Comparison of ENCODE assay signal across 10 cellular contexts in genomic region chr13:48561461-48562224, GRCh38. TPM values are rescaled to one million over a fixed set of nuclear protein-coding genes. Genes with fewer than 3 reads are reported as not detected.
DNase-seq lines count a peak whose midpoint lies in the region; ATAC-seq and TF ChIP-seq lines count a peak whose summit lies in the region.
"Had no signal": no experiment of that assay in that cellular context is flagged by ENCODE, and none has a peak within 500 bp of the region (broad histone marks: within the 10 kb centered on the region; RNA-seq: fewer than 3 reads in every experiment).

No MANE protein-coding gene starts in this region.

- H3K4me3 ChIP-seq in mesendoderm (ENCODE audit: low read length): no peak overlapping the region

- H3K27ac ChIP-seq in mesendoderm (ENCODE audit: low read depth, low read length): no peak overlapping the region

- no peak overlapping the region for H2BK5ac ChIP-seq in mesendoderm (ENCODE audit: low read length)

- H3K27ac Mint-ChIP-seq in activated naive CD4-positive, alpha-beta T cell treated with anti-CD3 and anti-CD28 coated beads, Interleukin-2, amount 10 ng/mL, durations not matched to agents 7 days and 5 days: peak overlapping the region; percentile 89
- no peak overlapping the region for H3K27ac Mint-ChIP-seq in activated naive CD4-positive, alpha-beta T cell treated with anti-CD3 and anti-CD28 coated beads for 36 hours
- H3K27ac Mint-ChIP-seq in T-helper 17 cell: peak overlapping the region; percentile 16

- H3K9me3 ChIP-seq in T-helper 17 cell (ENCODE audit: control insufficient read depth, low read length, poor library complexity, severe bottlenecking): no peaks in the 10 kb centered on the region
- H3K9me3 ChIP-seq: BE2C had no signal

- no peak overlapping the region for H2BK120ac ChIP-seq in mesendoderm (ENCODE audit: low read depth, low read length)

- H3K36me3 ChIP-seq in mesendoderm (ENCODE audit: control insufficient read depth, insufficient read depth, low read length): no peaks in the 10 kb centered on the region
- H3K36me3 ChIP-seq: BE2C had no signal

- no peak overlapping the region for H3K9ac ChIP-seq in mesendoderm (ENCODE audit: low read length)

- H3K79me2 ChIP-seq in mesendoderm (ENCODE audit: control insufficient read depth, insufficient read depth, low read length): no peaks in the 10 kb centered on the region

- H3K4me1 Mint-ChIP-seq in activated naive CD4-positive, alpha-beta T cell treated with anti-CD3 and anti-CD28 coated beads, Interleukin-2, amount 10 ng/mL, durations not matched to agents 7 days and 5 days: peaks cover 72% of the 10 kb centered on the region
- peaks cover 23% of the 10 kb centered on the region for H3K4me1 Mint-ChIP-seq in activated naive CD4-positive, alpha-beta T cell treated with anti-CD3 and anti-CD28 coated beads for 36 hours (ENCODE audit: low read depth)
- H3K4me1 Mint-ChIP-seq in T-helper 17 cell: peaks cover 43% of the 10 kb centered on the region

- ATAC-seq in HG03159 (IDR thresholded peaks at IDR 0.05; ENCODE audit: unreplicated experiment) (peak; percentile 27), T-helper 17 cell (peak; percentile 13)

- no peak overlapping the region for H4K8ac ChIP-seq in mesendoderm (ENCODE audit: low read depth, low read length)

- no peak for TF ChIP-seq CTCF in GM10266 (IDR thresholded peaks at IDR 0.05; ENCODE audit: control insufficient read depth, insufficient read depth, low read depth, missing control alignments)

- intact Hi-C loops in activated naive CD4-positive, alpha-beta T cell treated with anti-CD3 and anti-CD28 coated beads for 36 hours (cut with micrococcal nuclease): loop anchor here (1.0 to 2.0 kb wide), 6 partner anchors 29 to 351 kb away; partner anchors contain the start of gene RCBTB2

- H3K56ac ChIP-seq in mesendoderm (ENCODE audit: low read length): no peak overlapping the region

- CTCF ChIA-PET in activated naive CD4-positive, alpha-beta T cell treated with anti-CD3 and anti-CD28 coated beads, Interleukin-2, amount 10 ng/mL, durations not matched to agents 7 days and 5 days (lab: Charles Lee): interaction anchor here (1.6 to 2.2 kb wide), 4 partner anchors 13 to 149 kb away, joined by 4 to 14 read pairs (median 5); partner anchors contain the start of gene LPAR6
- CTCF ChIA-PET in activated naive CD4-positive, alpha-beta T cell treated with anti-CD3 and anti-CD28 coated beads for 36 hours (lab: Charles Lee): interaction anchor here (0.6 to 1.4 kb wide), 8 partner anchors 9 to 228 kb away, joined by 3 to 5 read pairs (median 4); no protein-coding TSS in a partner anchor

- H2AK5ac ChIP-seq in mesendoderm (ENCODE audit: low read length): no peak overlapping the region

- no peak overlapping the region for H4K5ac ChIP-seq in mesendoderm (ENCODE audit: low read length)

- no peaks in the 10 kb centered on the region for H3K79me1 ChIP-seq in mesendoderm (ENCODE audit: low read length)

- no peak overlapping the region for H3K4me2 ChIP-seq in mesendoderm (ENCODE audit: low read length)

- H3K4me1 ChIP-seq in mesendoderm (ENCODE audit: control insufficient read depth, low read depth, low read length): no peaks in the 10 kb centered on the region

- H3K18ac ChIP-seq in mesendoderm (ENCODE audit: low read length): no peak overlapping the region

- peaks cover 4% of the 10 kb centered on the region for H3K27me3 Mint-ChIP-seq in activated naive CD4-positive, alpha-beta T cell treated with anti-CD3 and anti-CD28 coated beads, Interleukin-2, amount 10 ng/mL, durations not matched to agents 7 days and 5 days
- peaks cover 42% of the 10 kb centered on the region for H3K27me3 Mint-ChIP-seq in activated naive CD4-positive, alpha-beta T cell treated with anti-CD3 and anti-CD28 coated beads for 36 hours (ENCODE audit: low read depth)
- H3K27me3 Mint-ChIP-seq in T-helper 17 cell: peaks cover 10% of the 10 kb centered on the region

- no peaks in the 10 kb centered on the region for H3K27me3 ChIP-seq in mesendoderm (ENCODE audit: insufficient read depth, low read length, poor library complexity)
- H3K27me3 ChIP-seq: BE2C had no signal

- no CpG with 5 or more reads among the region's 1 CpG for WGBS in mesendoderm (ENCODE audit: extremely low coverage, insufficient coverage, low lambda C conversion rate)

- no peak overlapping the region for H3K4ac ChIP-seq in mesendoderm (ENCODE audit: low read depth, low read length)

- no peak overlapping the region for H2BK15ac ChIP-seq in mesendoderm (replicated peaks; ENCODE audit: low read depth)

- H3K36me3 Mint-ChIP-seq in activated naive CD4-positive, alpha-beta T cell treated with anti-CD3 and anti-CD28 coated beads, Interleukin-2, amount 10 ng/mL, durations not matched to agents 7 days and 5 days: peaks cover 33% of the 10 kb centered on the region
- H3K36me3 Mint-ChIP-seq in activated naive CD4-positive, alpha-beta T cell treated with anti-CD3 and anti-CD28 coated beads for 36 hours (ENCODE audit: low read depth): no peaks in the 10 kb centered on the region
- H3K36me3 Mint-ChIP-seq in T-helper 17 cell (ENCODE audit: low read depth): peaks cover 3% of the 10 kb centered on the region

- H3K23ac ChIP-seq in mesendoderm (ENCODE audit: low read length): no peak overlapping the region

- H3K4me3 Mint-ChIP-seq in activated naive CD4-positive, alpha-beta T cell treated with anti-CD3 and anti-CD28 coated beads, Interleukin-2, amount 10 ng/mL, durations not matched to agents 7 days and 5 days: peak overlapping the region; percentile 36
- H3K4me3 Mint-ChIP-seq in activated naive CD4-positive, alpha-beta T cell treated with anti-CD3 and anti-CD28 coated beads for 36 hours: no peak overlapping the region
- H3K4me3 Mint-ChIP-seq in T-helper 17 cell: peak overlapping the region; percentile 79

- peaks cover 18% of the 10 kb centered on the region for H3K9me3 Mint-ChIP-seq in activated naive CD4-positive, alpha-beta T cell treated with anti-CD3 and anti-CD28 coated beads, Interleukin-2, amount 10 ng/mL, durations not matched to agents 7 days and 5 days
- H3K9me3 Mint-ChIP-seq in activated naive CD4-positive, alpha-beta T cell treated with anti-CD3 and anti-CD28 coated beads for 36 hours: no peaks in the 10 kb centered on the region

- DNase-seq in activated naive CD4-positive, alpha-beta T cell treated with anti-CD3 and anti-CD28 coated beads, Interleukin-2, amount 10 ng/mL, durations not matched to agents 7 days and 5 days: peak; percentile 39
- DNase-seq in activated naive CD4-positive, alpha-beta T cell treated with anti-CD3 and anti-CD28 coated beads for 36 hours: no peak
- DNase-seq in T-helper 17 cell (no peak), mesendoderm (no peak), mesenteric fat pad (ENCODE audit: low spot score) (no peak), germinal center (ENCODE audit: low spot score) (no peak), GM10266 (ENCODE audit: extremely low spot score) (no peak)
- DNase-seq: activated CD4-positive, CD25-positive, alpha-beta regulatory T cell treated with anti-CD3 and anti-CD28 coated beads, Interleukin-2, amount 50 U/mL, for 72 hours; BE2C had no signal

RNA-seq across cellular contexts. Expression of gene RCBTB2, which starts 28.8 kb away (rescaled TPM):
- total RNA-seq in activated naive CD4-positive, alpha-beta T cell treated with anti-CD3 and anti-CD28 coated beads for 36 hours: 1 to 10 TPM; 1.2 to 1.4 TPM
- 10 to 100 TPM; 12.5 to 13.7 TPM for total RNA-seq in T-helper 17 cell
- polyA plus RNA-seq in mesendoderm (2013, experiment 1 of 2): 8.9 TPM
- polyA plus RNA-seq in mesendoderm (2013, experiment 2 of 2): 9.0 TPM
- 11.8 TPM for total RNA-seq in mesenteric fat pad
